Comparison of ENCODE assay signal across 12 cellular contexts in genomic region chr9:107712390-107712789, GRCh38.
DNase-seq lines count a peak whose midpoint lies in the region; ATAC-seq and TF ChIP-seq lines count a peak whose summit lies in the region.
"Had no signal": no experiment of that assay in that cellular context is flagged by ENCODE, and none has a peak within 500 bp of the region (broad histone marks: within the 10 kb centered on the region; RNA-seq: fewer than 3 reads in every experiment).

No MANE protein-coding gene starts in this region.

- ATAC-seq in HG03565 (IDR thresholded peaks at IDR 0.05; ENCODE audit: unreplicated experiment) (no peak), HG02981 (IDR thresholded peaks at IDR 0.05; ENCODE audit: unreplicated experiment) (no peak)
- ATAC-seq: body of pancreas had no signal

- no peak for TF ChIP-seq POLR2A in transverse colon (IDR thresholded peaks at IDR 0.05)

- peaks cover 2% of the 10 kb centered on the region for H3K36me3 Mint-ChIP-seq in activated naive CD4-positive, alpha-beta T cell treated with anti-CD3 and anti-CD28 coated beads for 36 hours (ENCODE audit: low read depth)

- H3K27ac Mint-ChIP-seq in activated naive CD4-positive, alpha-beta T cell treated with anti-CD3 and anti-CD28 coated beads for 36 hours: no peak overlapping the region

- peaks cover 4% of the 10 kb centered on the region for H3K27me3 Mint-ChIP-seq in activated naive CD4-positive, alpha-beta T cell treated with anti-CD3 and anti-CD28 coated beads for 36 hours (ENCODE audit: low read depth)

- WGBS in transverse colon (ENCODE audit: low coverage in 1 of 2), 2 donors: 67 to 70% methylated on average over 3 of the region's 3 CpGs

- no peak for TF ChIP-seq EP300 in transverse colon (IDR thresholded peaks at IDR 0.05; ENCODE audit: low read depth)

- TF ChIP-seq CTCF in RWPE1 (conservative IDR thresholded peaks at IDR 0.05; ENCODE audit: low read depth) (no peak), transverse colon (IDR thresholded peaks at IDR 0.05) (peak in 4 of 5 experiments; percentile 13 to 33 (median 24))

- H3K27ac ChIP-seq in RWPE1: peak overlapping the region; percentile 72
- peak overlapping the region; percentile 84 for H3K27ac ChIP-seq in epithelial cell of prostate
- H3K27ac ChIP-seq in transverse colon: peak overlapping the region in 3 of 4 donors; percentile 60 to 61 (median 60)
- H3K27ac ChIP-seq: body of pancreas had no signal

- in situ Hi-C loops in transverse colon (cut with MboI; ENCODE audit: low pct_ligation_motif_present in 1 of 4, low pct_unique_long_range_greater_than_20kb in 1 of 4, low sequenced_read_pairs in 3 of 4): no loop called here

- CTCF ChIA-PET in activated naive CD4-positive, alpha-beta T cell treated with anti-CD3 and anti-CD28 coated beads for 36 hours (lab: Charles Lee): no interaction called here
- CTCF ChIA-PET in RWPE1 (lab: Yijun Ruan, JAX): no interaction called here

- no peaks in the 10 kb centered on the region for H3K9me3 ChIP-seq in transverse colon
- H3K9me3 ChIP-seq: body of pancreas had no signal

- no peak overlapping the region for H3K4me3 Mint-ChIP-seq in activated naive CD4-positive, alpha-beta T cell treated with anti-CD3 and anti-CD28 coated beads for 36 hours

- intact Hi-C loops in activated naive CD4-positive, alpha-beta T cell treated with anti-CD3 and anti-CD28 coated beads for 36 hours (cut with micrococcal nuclease): no loop called here
- intact Hi-C loops in transverse colon (cut with DNase I; ENCODE audit: low total_unique reads): no loop called here

- peak; percentile 5 for DNase-seq in activated naive CD4-positive, alpha-beta T cell treated with anti-CD3 and anti-CD28 coated beads for 36 hours
- no peak for DNase-seq in activated naive CD4-positive, alpha-beta T cell treated with anti-CD3 and anti-CD28 coated beads, Interleukin-2, amount 50 U/mL, for 16 hours
- DNase-seq in RWPE1 (ENCODE audit: low spot score) (peak; percentile 94), epithelial cell of prostate (ENCODE audit: low read depth, low spot score) (peak; percentile 80), transverse colon (no peak), mesenteric fat pad (ENCODE audit: low spot score) (no peak)
- DNase-seq: body of pancreas, hippocampal formation, NCI-H146, SHP77 had no signal

- peaks cover 0 to 15% (median 3%) of the 10 kb centered on the region in 4 donors for H3K4me1 ChIP-seq in transverse colon

- POLR2A ChIA-PET in RWPE1 (lab: Yijun Ruan, JAX; ENCODE audit: low non-redundant PET): no interaction called here

- H3K9me3 Mint-ChIP-seq in activated naive CD4-positive, alpha-beta T cell treated with anti-CD3 and anti-CD28 coated beads for 36 hours: peaks cover 5% of the 10 kb centered on the region

- no peak overlapping the region for H3K4me3 ChIP-seq in transverse colon
- H3K4me3 ChIP-seq: body of pancreas had no signal

- no peaks in the 10 kb centered on the region for H3K27me3 ChIP-seq in transverse colon

- H3K36me3 ChIP-seq in transverse colon: no peaks in the 10 kb centered on the region

- H3K4me1 Mint-ChIP-seq in activated naive CD4-positive, alpha-beta T cell treated with anti-CD3 and anti-CD28 coated beads for 36 hours (ENCODE audit: low read depth): no peaks in the 10 kb centered on the region

Comparison
In these comparisons a context has a peak if more than half of its experiments do, and no peak if none do; other contexts are left out.
1. DNase-seq: peak in activated naive CD4-positive, alpha-beta T cell treated with anti-CD3 and anti-CD28 coated beads for 36 hours (single experiment), RWPE1 (single experiment) and epithelial cell of prostate (single experiment); none in activated naive CD4-positive, alpha-beta T cell treated with anti-CD3 and anti-CD28 coated beads, Interleukin-2, amount 50 U/mL, for 16 hours (single experiment), transverse colon (single experiment) and mesenteric fat pad (single experiment).
2. Peak in every context shown above with its lines, with median percentiles within 50 percentile points of each other: H3K27ac ChIP-seq.